ENCODE assay signal across 15 cellular contexts in genomic region chr6:107622269-107622668, GRCh38.
DNase-seq lines count a peak whose midpoint lies in the region; ATAC-seq and TF ChIP-seq lines count a peak whose summit lies in the region.
"Had no signal": no experiment of that assay in that cellular context is flagged by ENCODE, and none has a peak within 500 bp of the region (broad histone marks: within the 10 kb centered on the region; RNA-seq: fewer than 3 reads in every experiment).

No MANE protein-coding gene starts in this region.

- no peak for TF ChIP-seq POLR2A in gastroesophageal sphincter (IDR thresholded peaks at IDR 0.05)

- H3K27ac ChIP-seq in Karpas-422 (ENCODE audit: low read length) (peak overlapping the region; percentile 44; the same call in 1 of the 2 replicates), gastroesophageal sphincter (no peak overlapping the region)
- H3K27ac ChIP-seq: BLaER1, GM23248 had no signal

- H3K9me3 ChIP-seq in Karpas-422 (ENCODE audit: low read length) (no peaks in the 10 kb centered on the region), gastroesophageal sphincter (no peaks in the 10 kb centered on the region)
- H3K9me3 ChIP-seq: BLaER1 had no signal

- TF ChIP-seq EP300 in gastroesophageal sphincter (IDR thresholded peaks at IDR 0.05) = no peak

- H3K27me3 Mint-ChIP-seq in WTC11 (ENCODE audit: low read depth) (no peaks in the 10 kb centered on the region), neural crest cell (ENCODE audit: low read depth) (no peaks in the 10 kb centered on the region)

- POLR2A ChIA-PET in WTC11 (lab: Charles Lee) = no interaction called here

- peaks cover 79% of the 10 kb centered on the region for H3K4me1 ChIP-seq in Karpas-422 (ENCODE audit: low read length)
- peaks cover 0 to 21% (median 13%) of the 10 kb centered on the region in 3 donors for H3K4me1 ChIP-seq in gastroesophageal sphincter
- H3K4me1 ChIP-seq: BLaER1 had no signal

- H3K9me3 Mint-ChIP-seq in WTC11 = no peaks in the 10 kb centered on the region
- no peaks in the 10 kb centered on the region for H3K9me3 Mint-ChIP-seq in neural crest cell
- H3K9me3 Mint-ChIP-seq: CD14-positive monocyte; CD4-positive, alpha-beta memory T cell had no signal

- H3K4me3 ChIP-seq in Karpas-422 (ENCODE audit: low read length) (no peak overlapping the region), gastroesophageal sphincter (no peak overlapping the region)
- H3K4me3 ChIP-seq: BLaER1, GM23248 had no signal

- no peak for TF ChIP-seq CTCF in WTC11 (IDR thresholded peaks at IDR 0.05)
- no peak for TF ChIP-seq CTCF in neural crest cell (conservative IDR thresholded peaks at IDR 0.05)
- TF ChIP-seq CTCF in gastroesophageal sphincter (IDR thresholded peaks at IDR 0.05) = no peak

- H3K4me2 ChIP-seq in Karpas-422 (ENCODE audit: low read depth, low read length, poor library complexity, severe bottlenecking) = peak overlapping the region; percentile 28
- H3K4me2 ChIP-seq: BLaER1 had no signal

- WGBS in gastroesophageal sphincter (ENCODE audit: low coverage in 1 of 2), 2 donors = 60 to 100% methylated on average over 1 of the region's 1 CpG

- H3K4me1 Mint-ChIP-seq in WTC11 (peaks cover 69% of the 10 kb centered on the region), neural crest cell (peaks cover 47% of the 10 kb centered on the region)
- H3K4me1 Mint-ChIP-seq: CD14-positive monocyte had no signal

- DNase-seq in DMS53 (lab: John Stamatoyannopoulos, UW) = peak; percentile 21
- no peak for DNase-seq in Karpas-422
- DNase-seq in WTC11 (ENCODE audit: low spot score) = no peak
- no peak for DNase-seq in neural crest cell (ENCODE audit: low read depth, low spot score)
- DNase-seq in UCSD-AML1 (lab: John Stamatoyannopoulos, UW; ENCODE audit: unreplicated experiment) = no peak
- DNase-seq in DMS 273 (lab: John Stamatoyannopoulos, UW; ENCODE audit: unreplicated experiment) = no peak
- DNase-seq: 8988T; CD4-positive, alpha-beta memory T cell; DMS79; GDM1; GM23248; HCEC 1CT had no signal

- H4K20me1 ChIP-seq in Karpas-422 (ENCODE audit: insufficient read depth, low read depth, low read length) = no peaks in the 10 kb centered on the region
- H4K20me1 ChIP-seq: BLaER1 had no signal

- H3K36me3 ChIP-seq in Karpas-422 (ENCODE audit: insufficient read depth, low read length) (no peaks in the 10 kb centered on the region), gastroesophageal sphincter (no peaks in the 10 kb centered on the region)
- H3K36me3 ChIP-seq: BLaER1 had no signal

- CTCF ChIA-PET in WTC11 (lab: Charles Lee) = interaction anchor here (1.9 kb wide), 1 partner anchor 16 kb away, joined by 4 read pairs; no protein-coding TSS in a partner anchor

- H3K27me3 ChIP-seq in Karpas-422 (ENCODE audit: low read length) (no peaks in the 10 kb centered on the region), gastroesophageal sphincter (no peaks in the 10 kb centered on the region)
- H3K27me3 ChIP-seq: BLaER1 had no signal

- H3K36me3 Mint-ChIP-seq in WTC11 (no peaks in the 10 kb centered on the region), neural crest cell (ENCODE audit: low read depth) (no peaks in the 10 kb centered on the region)
- H3K36me3 Mint-ChIP-seq: CD14-positive monocyte; CD4-positive, alpha-beta memory T cell had no signal

- H3K27ac Mint-ChIP-seq in WTC11 = 0 out of 2 replicates have a peak overlapping the region, but pooled peaks have one; percentile 16
- H3K27ac Mint-ChIP-seq in neural crest cell (ENCODE audit: unreplicated experiment) = peak overlapping the region; percentile 53
- H3K27ac Mint-ChIP-seq: CD14-positive monocyte; CD4-positive, alpha-beta memory T cell had no signal

- H3K79me2 ChIP-seq in Karpas-422 (ENCODE audit: low read length) = peaks cover 90% of the 10 kb centered on the region

- H3K4me3 Mint-ChIP-seq in WTC11 = no peak overlapping the region
- no peak overlapping the region for H3K4me3 Mint-ChIP-seq in neural crest cell
- H3K4me3 Mint-ChIP-seq: CD4-positive, alpha-beta memory T cell had no signal

- H3K9ac ChIP-seq in Karpas-422 (ENCODE audit: low read length) = no peak overlapping the region
- H3K9ac ChIP-seq: BLaER1, GM23248 had no signal

- ATAC-seq in WTC11 = no peak
- ATAC-seq in gastroesophageal sphincter = no peak

- no peak overlapping the region for H2AFZ ChIP-seq in Karpas-422 (ENCODE audit: low read length)
- H2AFZ ChIP-seq: GM23248 had no signal

- H3K9me2 ChIP-seq in Karpas-422 (replicated peaks; ENCODE audit: insufficient read depth, low read length) = no peaks in the 10 kb centered on the region

TF ChIP-seq in WTC11, 78 proteins besides CTCF, POLR2A, EP300 and RAD21:
- TF ChIP-seq, protein P1, sequence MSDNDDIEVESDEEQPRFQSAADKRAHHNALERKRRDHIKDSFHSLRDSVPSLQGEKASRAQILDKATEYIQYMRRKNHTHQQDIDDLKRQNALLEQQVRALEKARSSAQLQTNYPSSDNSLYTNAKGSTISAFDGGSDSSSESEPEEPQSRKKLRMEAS (CRISPR knock-in tag; IDR thresholded peaks at IDR 0.05) = no peak
- no peak for TF ChIP-seq ZNF138 (CRISPR knock-in tag; conservative IDR thresholded peaks at IDR 0.05)
- TF ChIP-seq SP1 (CRISPR knock-in tag; conservative IDR thresholded peaks at IDR 0.05) = no peak
- TF ChIP-seq CBFB (CRISPR knock-in tag; IDR thresholded peaks at IDR 0.05; ENCODE audit: low read depth) = no peak
- no peak for TF ChIP-seq MXD4 (CRISPR knock-in tag; IDR thresholded peaks at IDR 0.05; ENCODE audit: borderline replicate concordance)
- no peak for TF ChIP-seq FOXP1 (CRISPR knock-in tag; IDR thresholded peaks at IDR 0.05; ENCODE audit: borderline replicate concordance)
- no peak for TF ChIP-seq KAT7 (CRISPR knock-in tag; IDR thresholded peaks at IDR 0.05; ENCODE audit: borderline replicate concordance)
- TF ChIP-seq TEAD4 (CRISPR knock-in tag; IDR thresholded peaks at IDR 0.05) = no peak
- TF ChIP-seq PRDM15 (CRISPR knock-in tag; IDR thresholded peaks at IDR 0.05) = no peak
- TF ChIP-seq ETV6 (CRISPR knock-in tag; IDR thresholded peaks at IDR 0.05) = no peak
- TF ChIP-seq, protein P2, sequence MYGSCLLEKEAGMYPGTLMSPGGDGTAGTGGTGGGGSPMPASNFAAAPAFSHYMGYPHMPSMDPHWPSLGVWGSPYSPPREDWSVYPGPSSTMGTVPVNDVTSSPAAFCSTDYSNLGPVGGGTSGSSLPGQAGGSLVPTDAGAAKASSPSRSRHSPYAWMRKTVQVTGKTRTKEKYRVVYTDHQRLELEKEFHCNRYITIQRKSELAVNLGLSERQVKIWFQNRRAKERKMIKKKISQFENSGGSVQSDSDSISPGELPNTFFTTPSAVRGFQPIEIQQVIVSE (CRISPR knock-in tag; IDR thresholded peaks at IDR 0.05; ENCODE audit: borderline replicate concordance) = no peak
- TF ChIP-seq HMGA2 (CRISPR knock-in tag; IDR thresholded peaks at IDR 0.05) = no peak
- no peak for TF ChIP-seq FOXK1 (CRISPR knock-in tag; IDR thresholded peaks at IDR 0.05)
